20 cellular contexts compared by ENCODE assay signal in genomic region chr3:71269896-71270295, GRCh38.
A peak's percentile ranks its signal among the peaks of the same experiment; 100 is the strongest.
DNase-seq lines count a peak whose midpoint lies in the region; ATAC-seq and TF ChIP-seq lines count a peak whose summit lies in the region.
"Had no signal": no experiment of that assay in that cellular context is flagged by ENCODE, and none has a peak within 500 bp of the region (broad histone marks: within the 10 kb centered on the region; RNA-seq: fewer than 3 reads in every experiment).

No MANE protein-coding gene starts in this region.

- H3K9me2 ChIP-seq in Karpas-422 (replicated peaks; ENCODE audit: insufficient read depth, low read length), result no peaks in the 10 kb centered on the region
- no peaks in the 10 kb centered on the region for H3K9me2 ChIP-seq in SK-N-SH

- 94% methylated on average over 8 of the region's 8 CpGs for WGBS in SK-N-SH (ENCODE audit: low lambda C conversion rate)

- H3K36me3 Mint-ChIP-seq in activated CD8-positive, alpha-beta T cell treated with anti-CD3 and anti-CD28 coated beads, Interleukin-2, amount 10 ng/mL, durations not matched to agents 7 days and 5 days (ENCODE audit: low read depth), result peaks cover 8% of the 10 kb centered on the region
- peaks cover 17% of the 10 kb centered on the region for H3K36me3 Mint-ChIP-seq in memory B cell

- peaks cover 20% of the 10 kb centered on the region for H3F3A ChIP-seq in SK-N-SH (replicated peaks; ENCODE audit: insufficient read depth)

- H3K9me3 Mint-ChIP-seq in activated CD8-positive, alpha-beta T cell treated with anti-CD3 and anti-CD28 coated beads, Interleukin-2, amount 10 ng/mL, durations not matched to agents 7 days and 5 days (ENCODE audit: insufficient read depth), result no peaks in the 10 kb centered on the region
- H3K9me3 Mint-ChIP-seq in memory B cell, result peaks cover 2% of the 10 kb centered on the region
- H3K9me3 Mint-ChIP-seq: activated CD4-positive, alpha-beta memory T cell treated with anti-CD3 and anti-CD28 coated beads for 36 hours; activated T-helper 17 cell treated with anti-CD3 and anti-CD28 coated beads, Interleukin-2, amount 50 U/mL, for 72 hours had no signal

- no peak overlapping the region for H3K9ac ChIP-seq in Karpas-422 (ENCODE audit: low read length)
- H3K9ac ChIP-seq in SK-N-SH, result no peak overlapping the region

- H3K36me3 ChIP-seq in Karpas-422 (ENCODE audit: insufficient read depth, low read length) (peaks cover 21% of the 10 kb centered on the region), SK-N-SH (replicated peaks in 1 of 2; ENCODE audit: control insufficient read depth in 1 of 2, insufficient read depth in 2 of 2, low read length in 1 of 2) (peaks cover 0 to 4% of the 10 kb centered on the region in 2 experiments)
- H3K36me3 ChIP-seq: right lobe of liver, vagina had no signal

- TF ChIP-seq CTCF in retinal pigment epithelial cell (conservative IDR thresholded peaks at IDR 0.05; ENCODE audit: low read depth, low read length), result no peak
- no peak for TF ChIP-seq CTCF in SK-N-SH (IDR thresholded peaks at IDR 0.05)

- no peak for TF ChIP-seq RAD21 in SK-N-SH (IDR thresholded peaks at IDR 0.05; ENCODE audit: low read length)

- H3K4me2 ChIP-seq in Karpas-422 (ENCODE audit: low read depth, low read length, poor library complexity, severe bottlenecking), result no peak overlapping the region
- no peak overlapping the region for H3K4me2 ChIP-seq in SK-N-SH

- H3K79me2 ChIP-seq in Karpas-422 (ENCODE audit: low read length), result peaks cover 94% of the 10 kb centered on the region
- peaks cover 35% of the 10 kb centered on the region; the same call in 1 of the 2 replicates for H3K79me2 ChIP-seq in SK-N-SH (ENCODE audit: insufficient read depth)

- no peak for TF ChIP-seq EP300 in SK-N-SH (IDR thresholded peaks at IDR 0.05; ENCODE audit: borderline replicate concordance in 1 of 2, low read depth in 1 of 2, low read length in 1 of 2)

- DNase-seq in Karpas-422 (no peak), memory B cell (ENCODE audit: low spot score in 2 of 2) (no peak), retinal pigment epithelial cell (ENCODE audit: low read depth) (peak; percentile 29), SK-N-SH (no peak), GOT3 (lab: John Stamatoyannopoulos, UW) (no peak)
- peak; percentile 52 for DNase-seq in activated CD8-positive, alpha-beta T cell treated with anti-CD3 and anti-CD28 coated beads, Interleukin-2, amount 10 ng/mL, durations not matched to agents 7 days and 5 days
- DNase-seq: activated CD4-positive, alpha-beta memory T cell treated with anti-CD3 and anti-CD28 coated beads for 36 hours; AML-193; aorta; Calu3; cerebellar nuclear complex; effector memory CD4-positive, alpha-beta T cell; MV-4-11; NCI-H2029 treated with DMSO at 0.1 percent for 48 hours; NCI-H524; right lobe of liver; Right ventricle myocardium superior had no signal

- H3K4me3 Mint-ChIP-seq in activated CD8-positive, alpha-beta T cell treated with anti-CD3 and anti-CD28 coated beads, Interleukin-2, amount 10 ng/mL, durations not matched to agents 7 days and 5 days, result peak overlapping the region; percentile 3
- no peak overlapping the region for H3K4me3 Mint-ChIP-seq in memory B cell
- H3K4me3 Mint-ChIP-seq: activated CD4-positive, alpha-beta memory T cell treated with anti-CD3 and anti-CD28 coated beads for 36 hours; activated T-helper 17 cell treated with anti-CD3 and anti-CD28 coated beads, Interleukin-2, amount 50 U/mL, for 72 hours had no signal

- H3K9me3 ChIP-seq in Karpas-422 (ENCODE audit: low read length) (no peaks in the 10 kb centered on the region), SK-N-SH (no peaks in the 10 kb centered on the region)
- H3K9me3 ChIP-seq: right lobe of liver, vagina had no signal

- H3K27ac ChIP-seq in Karpas-422 (ENCODE audit: low read length) (peak overlapping the region; percentile 61), SK-N-SH (ENCODE audit: low read depth in 2 of 2, low read length in 1 of 2) (no peak overlapping the region)
- H3K27ac ChIP-seq: right lobe of liver, vagina had no signal

- H3K4me3 ChIP-seq in Karpas-422 (ENCODE audit: low read length) (no peak overlapping the region), retinal pigment epithelial cell (ENCODE audit: low read length) (no peak overlapping the region), SK-N-SH (ENCODE audit: low read depth in 2 of 2, low read length in 1 of 2) (no peak overlapping the region)
- H3K4me3 ChIP-seq: right lobe of liver, vagina had no signal

- CTCF ChIA-PET in activated CD8-positive, alpha-beta T cell treated with anti-CD3 and anti-CD28 coated beads, Interleukin-2, amount 10 ng/mL, durations not matched to agents 7 days and 5 days (lab: Charles Lee), result interaction anchor here (0.9 to 1.2 kb wide), 2 partner anchors 30 to 201 kb away, joined by 3 to 5 read pairs; no protein-coding TSS in a partner anchor
- CTCF ChIA-PET in SK-N-SH (lab: Yijun Ruan, JAX), result no interaction called here

- H3K27ac Mint-ChIP-seq in activated CD8-positive, alpha-beta T cell treated with anti-CD3 and anti-CD28 coated beads, Interleukin-2, amount 10 ng/mL, durations not matched to agents 7 days and 5 days, result peak overlapping the region; percentile 58
- H3K27ac Mint-ChIP-seq in memory B cell, result peak overlapping the region; percentile 54
- H3K27ac Mint-ChIP-seq: activated CD4-positive, alpha-beta memory T cell treated with anti-CD3 and anti-CD28 coated beads for 36 hours; activated T-helper 17 cell treated with anti-CD3 and anti-CD28 coated beads, Interleukin-2, amount 50 U/mL, for 72 hours had no signal

- peaks cover 42% of the 10 kb centered on the region for H3K4me1 Mint-ChIP-seq in activated CD8-positive, alpha-beta T cell treated with anti-CD3 and anti-CD28 coated beads, Interleukin-2, amount 10 ng/mL, durations not matched to agents 7 days and 5 days (ENCODE audit: low read depth)
- peaks cover 24% of the 10 kb centered on the region for H3K4me1 Mint-ChIP-seq in memory B cell

- POLR2A ChIA-PET in activated CD8-positive, alpha-beta T cell treated with anti-CD3 and anti-CD28 coated beads, Interleukin-2, amount 10 ng/mL, durations not matched to agents 7 days and 5 days (lab: Charles Lee), result interaction anchor here (0.6 to 1.2 kb wide), 2 partner anchors 27 to 133 kb away, joined by 3 read pairs; no protein-coding TSS in a partner anchor
- POLR2A ChIA-PET in SK-N-SH (lab: Yijun Ruan, JAX), result no interaction called here

- no peaks in the 10 kb centered on the region for H3K27me3 Mint-ChIP-seq in activated CD8-positive, alpha-beta T cell treated with anti-CD3 and anti-CD28 coated beads, Interleukin-2, amount 10 ng/mL, durations not matched to agents 7 days and 5 days (ENCODE audit: low read depth)
- no peaks in the 10 kb centered on the region for H3K27me3 Mint-ChIP-seq in memory B cell
- H3K27me3 Mint-ChIP-seq: activated CD4-positive, alpha-beta memory T cell treated with anti-CD3 and anti-CD28 coated beads for 36 hours; activated T-helper 17 cell treated with anti-CD3 and anti-CD28 coated beads, Interleukin-2, amount 50 U/mL, for 72 hours had no signal

- peak; percentile 73 for ATAC-seq in activated CD8-positive, alpha-beta T cell treated with anti-CD3 and anti-CD28 coated beads, Interleukin-2, amount 10 ng/mL, durations not matched to agents 7 days and 5 days
- no peak for ATAC-seq in memory B cell (ENCODE audit: low read depth)
- ATAC-seq in HG03469 (IDR thresholded peaks at IDR 0.05; ENCODE audit: unreplicated experiment), result no peak
- ATAC-seq: activated T-helper 17 cell treated with anti-CD3 and anti-CD28 coated beads, Interleukin-2, amount 50 U/mL, for 72 hours; right lobe of liver had no signal

- H3K4me1 ChIP-seq in Karpas-422 (ENCODE audit: low read length) (peaks cover 100% of the 10 kb centered on the region), SK-N-SH (ENCODE audit: control insufficient read depth in 1 of 2, insufficient read depth in 2 of 2, low read depth in 1 of 2, low read length in 1 of 2) (peaks cover 0 to 4% of the 10 kb centered on the region in 2 experiments; a peak in 1 of 4 replicates)
- H3K4me1 ChIP-seq: right lobe of liver, vagina had no signal

- no peak overlapping the region for H2AFZ ChIP-seq in Karpas-422 (ENCODE audit: low read length)
- H2AFZ ChIP-seq in SK-N-SH (ENCODE audit: low read depth), result no peak overlapping the region

- H3K27me3 ChIP-seq in Karpas-422 (ENCODE audit: low read length) (no peaks in the 10 kb centered on the region), SK-N-SH (ENCODE audit: insufficient read depth) (no peaks in the 10 kb centered on the region)
- H3K27me3 ChIP-seq: right lobe of liver, vagina had no signal

- peaks cover 17% of the 10 kb centered on the region for H4K20me1 ChIP-seq in Karpas-422 (ENCODE audit: insufficient read depth, low read depth, low read length)
- H4K20me1 ChIP-seq in SK-N-SH (ENCODE audit: insufficient read depth), result no peaks in the 10 kb centered on the region

TF ChIP-seq in SK-N-SH, 30 proteins besides CTCF, POLR2A, EP300 and RAD21 (continues in another document):
- no peak for TF ChIP-seq TEAD4 (IDR thresholded peaks at IDR 0.05; ENCODE audit: borderline replicate concordance, insufficient read depth)
- no peak for TF ChIP-seq TCF12 (IDR thresholded peaks at IDR 0.05)
- no peak for TF ChIP-seq RFX5 (IDR thresholded peaks at IDR 0.05; ENCODE audit: low read length)
- no peak for TF ChIP-seq NFIC (IDR thresholded peaks at IDR 0.05; ENCODE audit: borderline replicate concordance)
- TF ChIP-seq EZH2phosphoT487 (IDR thresholded peaks at IDR 0.05; ENCODE audit: borderline replicate concordance, low read depth), result no peak
- TF ChIP-seq REST (IDR thresholded peaks at IDR 0.05; ENCODE audit: low read depth, low read length), result no peak

Comparison
In these comparisons a context has a peak if more than half of its experiments do, and no peak if none do; other contexts are left out.
1. DNase-seq: peak in activated CD8-positive, alpha-beta T cell treated with anti-CD3 and anti-CD28 coated beads, Interleukin-2, amount 10 ng/mL, durations not matched to agents 7 days and 5 days (single experiment) and retinal pigment epithelial cell (single experiment); none in Karpas-422 (single experiment), memory B cell (0 of 2), SK-N-SH (single experiment) and GOT3 (single experiment).